Comparison of ENCODE assay signal across 1 cellular context in the genomic region with DNA sequence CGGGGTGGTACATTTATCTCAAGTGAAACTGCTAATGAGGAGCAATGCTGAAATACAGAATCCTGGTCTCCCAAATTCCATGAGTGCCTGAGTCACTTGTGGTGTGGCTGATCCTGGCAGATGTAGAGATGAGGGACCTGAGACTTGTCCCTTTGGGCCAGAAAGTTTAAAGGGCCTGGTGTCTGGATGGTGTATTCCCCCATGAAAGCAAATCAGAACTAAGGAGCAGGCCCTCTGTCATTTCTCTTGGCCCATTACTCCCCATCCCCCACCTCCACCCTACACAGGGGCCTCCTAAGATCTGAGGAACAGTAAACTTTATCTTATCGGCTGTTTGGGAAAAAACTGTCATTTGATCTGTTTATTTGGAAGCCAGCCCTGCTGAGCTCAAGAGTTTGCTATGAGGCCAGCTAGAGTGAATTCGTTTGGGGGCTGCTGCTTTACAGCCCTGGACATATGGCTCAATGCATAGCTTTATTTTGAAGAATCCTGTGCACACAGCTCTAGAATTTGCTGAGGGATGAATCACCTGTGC.
TF ChIP-seq lines count a peak whose summit lies in the region.

No MANE protein-coding gene starts in this region.

TF ChIP-seq in HepG2, 621 proteins besides CTCF, POLR2A, EP300 and RAD21 (continued from another document and continues in another):
- no peak for TF ChIP-seq ZFP82 (CRISPR knock-in tag; IDR thresholded peaks at IDR 0.05; ENCODE audit: borderline replicate concordance)
- TF ChIP-seq ZNF75D (CRISPR knock-in tag; IDR thresholded peaks at IDR 0.05; ENCODE audit: borderline replicate concordance): no peak
- TF ChIP-seq SOX6 (IDR thresholded peaks at IDR 0.05): no peak
- TF ChIP-seq SOX6 (CRISPR knock-in tag; IDR thresholded peaks at IDR 0.05): peak; percentile 70; the same call in 1 of the 2 replicates
- no peak for TF ChIP-seq PTBP1 (IDR thresholded peaks at IDR 0.05; ENCODE audit: low read depth, low read length, poor library complexity, severe bottlenecking)
- no peak for TF ChIP-seq SOX13 (IDR thresholded peaks at IDR 0.05)
- TF ChIP-seq SOX13 (CRISPR knock-in tag; conservative IDR thresholded peaks at IDR 0.05 in 1 of 2, IDR thresholded peaks at IDR 0.05 in 1 of 2): peak in 1 of 2 experiments; percentile 65; a peak in 1 of 4 replicates
- TF ChIP-seq ZSCAN12 (CRISPR knock-in tag; IDR thresholded peaks at IDR 0.05): no peak
- TF ChIP-seq, protein P1, sequence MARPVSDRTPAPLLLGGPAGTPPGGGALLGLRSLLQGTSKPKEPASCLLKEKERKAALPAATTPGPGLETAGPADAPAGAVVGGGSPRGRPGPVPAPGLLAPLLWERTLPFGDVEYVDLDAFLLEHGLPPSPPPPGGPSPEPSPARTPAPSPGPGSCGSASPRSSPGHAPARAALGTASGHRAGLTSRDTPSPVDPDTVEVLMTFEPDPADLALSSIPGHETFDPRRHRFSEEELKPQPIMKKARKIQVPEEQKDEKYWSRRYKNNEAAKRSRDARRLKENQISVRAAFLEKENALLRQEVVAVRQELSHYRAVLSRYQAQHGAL (CRISPR knock-in tag; IDR thresholded peaks at IDR 0.05; ENCODE audit: not compliant biosample characterization): no peak
- TF ChIP-seq, protein P2, sequence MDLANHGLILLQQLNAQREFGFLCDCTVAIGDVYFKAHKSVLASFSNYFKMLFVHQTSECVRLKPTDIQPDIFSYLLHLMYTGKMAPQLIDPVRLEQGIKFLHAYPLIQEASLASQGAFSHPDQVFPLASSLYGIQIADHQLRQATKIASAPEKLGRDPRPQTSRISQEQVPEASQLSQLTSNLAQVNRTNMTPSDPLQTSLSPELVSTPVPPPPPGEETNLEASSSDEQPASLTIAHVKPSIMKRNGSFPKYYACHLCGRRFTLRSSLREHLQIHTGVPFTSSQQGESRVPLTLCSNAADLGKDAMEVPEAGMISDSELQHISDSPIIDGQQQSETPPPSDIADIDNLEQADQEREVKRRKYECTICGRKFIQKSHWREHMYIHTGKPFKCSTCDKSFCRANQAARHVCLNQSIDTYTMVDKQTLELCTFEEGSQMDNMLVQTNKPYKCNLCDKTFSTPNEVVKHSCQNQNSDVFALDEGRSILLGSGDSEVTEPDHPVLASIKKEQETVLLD (CRISPR knock-in tag; IDR thresholded peaks at IDR 0.05; ENCODE audit: low read depth): no peak
- no peak for TF ChIP-seq MTA3 (CRISPR knock-in tag; IDR thresholded peaks at IDR 0.05)
- TF ChIP-seq, protein P3, sequence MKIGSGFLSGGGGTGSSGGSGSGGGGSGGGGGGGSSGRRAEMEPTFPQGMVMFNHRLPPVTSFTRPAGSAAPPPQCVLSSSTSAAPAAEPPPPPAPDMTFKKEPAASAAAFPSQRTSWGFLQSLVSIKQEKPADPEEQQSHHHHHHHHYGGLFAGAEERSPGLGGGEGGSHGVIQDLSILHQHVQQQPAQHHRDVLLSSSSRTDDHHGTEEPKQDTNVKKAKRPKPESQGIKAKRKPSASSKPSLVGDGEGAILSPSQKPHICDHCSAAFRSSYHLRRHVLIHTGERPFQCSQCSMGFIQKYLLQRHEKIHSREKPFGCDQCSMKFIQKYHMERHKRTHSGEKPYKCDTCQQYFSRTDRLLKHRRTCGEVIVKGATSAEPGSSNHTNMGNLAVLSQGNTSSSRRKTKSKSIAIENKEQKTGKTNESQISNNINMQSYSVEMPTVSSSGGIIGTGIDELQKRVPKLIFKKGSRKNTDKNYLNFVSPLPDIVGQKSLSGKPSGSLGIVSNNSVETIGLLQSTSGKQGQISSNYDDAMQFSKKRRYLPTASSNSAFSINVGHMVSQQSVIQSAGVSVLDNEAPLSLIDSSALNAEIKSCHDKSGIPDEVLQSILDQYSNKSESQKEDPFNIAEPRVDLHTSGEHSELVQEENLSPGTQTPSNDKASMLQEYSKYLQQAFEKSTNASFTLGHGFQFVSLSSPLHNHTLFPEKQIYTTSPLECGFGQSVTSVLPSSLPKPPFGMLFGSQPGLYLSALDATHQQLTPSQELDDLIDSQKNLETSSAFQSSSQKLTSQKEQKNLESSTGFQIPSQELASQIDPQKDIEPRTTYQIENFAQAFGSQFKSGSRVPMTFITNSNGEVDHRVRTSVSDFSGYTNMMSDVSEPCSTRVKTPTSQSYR (CRISPR knock-in tag; IDR thresholded peaks at IDR 0.05; ENCODE audit: borderline replicate concordance): peak; percentile 86; the same call in 1 of the 2 replicates
- TF ChIP-seq, protein P4, sequence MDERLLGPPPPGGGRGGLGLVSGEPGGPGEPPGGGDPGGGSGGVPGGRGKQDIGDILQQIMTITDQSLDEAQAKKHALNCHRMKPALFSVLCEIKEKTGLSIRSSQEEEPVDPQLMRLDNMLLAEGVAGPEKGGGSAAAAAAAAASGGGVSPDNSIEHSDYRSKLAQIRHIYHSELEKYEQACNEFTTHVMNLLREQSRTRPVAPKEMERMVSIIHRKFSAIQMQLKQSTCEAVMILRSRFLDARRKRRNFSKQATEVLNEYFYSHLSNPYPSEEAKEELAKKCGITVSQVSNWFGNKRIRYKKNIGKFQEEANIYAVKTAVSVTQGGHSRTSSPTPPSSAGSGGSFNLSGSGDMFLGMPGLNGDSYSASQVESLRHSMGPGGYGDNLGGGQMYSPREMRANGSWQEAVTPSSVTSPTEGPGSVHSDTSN (CRISPR knock-in tag; IDR thresholded peaks at IDR 0.05): no peak
- TF ChIP-seq, protein P5, sequence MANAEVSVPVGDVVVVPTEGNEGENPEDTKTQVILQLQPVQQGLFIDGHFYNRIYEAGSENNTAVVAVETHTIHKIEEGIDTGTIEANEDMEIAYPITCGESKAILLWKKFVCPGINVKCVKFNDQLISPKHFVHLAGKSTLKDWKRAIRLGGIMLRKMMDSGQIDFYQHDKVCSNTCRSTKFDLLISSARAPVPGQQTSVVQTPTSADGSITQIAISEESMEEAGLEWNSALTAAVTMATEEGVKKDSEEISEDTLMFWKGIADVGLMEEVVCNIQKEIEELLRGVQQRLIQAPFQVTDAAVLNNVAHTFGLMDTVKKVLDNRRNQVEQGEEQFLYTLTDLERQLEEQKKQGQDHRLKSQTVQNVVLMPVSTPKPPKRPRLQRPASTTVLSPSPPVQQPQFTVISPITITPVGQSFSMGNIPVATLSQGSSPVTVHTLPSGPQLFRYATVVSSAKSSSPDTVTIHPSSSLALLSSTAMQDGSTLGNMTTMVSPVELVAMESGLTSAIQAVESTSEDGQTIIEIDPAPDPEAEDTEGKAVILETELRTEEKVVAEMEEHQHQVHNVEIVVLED (CRISPR knock-in tag; IDR thresholded peaks at IDR 0.05; ENCODE audit: borderline replicate concordance): no peak
- no peak for TF ChIP-seq PCBP2 (optimal IDR thresholded peaks at IDR 0.05; ENCODE audit: low read depth, low read length, poor library complexity, severe bottlenecking)
- TF ChIP-seq ZNF749 (CRISPR knock-in tag; IDR thresholded peaks at IDR 0.05; ENCODE audit: borderline replicate concordance): no peak
- TF ChIP-seq KLF16 (CRISPR knock-in tag; IDR thresholded peaks at IDR 0.05): 0 out of 4 replicates have a peak, but pooled peaks of 1 of the 2 experiments have one; percentile 22
- TF ChIP-seq TEAD2 (CRISPR knock-in tag; IDR thresholded peaks at IDR 0.05): no peak
- TF ChIP-seq, protein P6, sequence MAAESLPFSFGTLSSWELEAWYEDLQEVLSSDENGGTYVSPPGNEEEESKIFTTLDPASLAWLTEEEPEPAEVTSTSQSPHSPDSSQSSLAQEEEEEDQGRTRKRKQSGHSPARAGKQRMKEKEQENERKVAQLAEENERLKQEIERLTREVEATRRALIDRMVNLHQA (CRISPR knock-in tag; IDR thresholded peaks at IDR 0.05): no peak
- TF ChIP-seq ZNF329 (CRISPR knock-in tag; IDR thresholded peaks at IDR 0.05; ENCODE audit: low read depth): no peak
- TF ChIP-seq ZMYM4 (CRISPR knock-in tag; IDR thresholded peaks at IDR 0.05): peak; percentile 15; the same call in 1 of the 2 replicates
- no peak for TF ChIP-seq CEBPB (IDR thresholded peaks at IDR 0.05; ENCODE audit: borderline replicate concordance, low read depth, low read length)
- TF ChIP-seq, protein P7, sequence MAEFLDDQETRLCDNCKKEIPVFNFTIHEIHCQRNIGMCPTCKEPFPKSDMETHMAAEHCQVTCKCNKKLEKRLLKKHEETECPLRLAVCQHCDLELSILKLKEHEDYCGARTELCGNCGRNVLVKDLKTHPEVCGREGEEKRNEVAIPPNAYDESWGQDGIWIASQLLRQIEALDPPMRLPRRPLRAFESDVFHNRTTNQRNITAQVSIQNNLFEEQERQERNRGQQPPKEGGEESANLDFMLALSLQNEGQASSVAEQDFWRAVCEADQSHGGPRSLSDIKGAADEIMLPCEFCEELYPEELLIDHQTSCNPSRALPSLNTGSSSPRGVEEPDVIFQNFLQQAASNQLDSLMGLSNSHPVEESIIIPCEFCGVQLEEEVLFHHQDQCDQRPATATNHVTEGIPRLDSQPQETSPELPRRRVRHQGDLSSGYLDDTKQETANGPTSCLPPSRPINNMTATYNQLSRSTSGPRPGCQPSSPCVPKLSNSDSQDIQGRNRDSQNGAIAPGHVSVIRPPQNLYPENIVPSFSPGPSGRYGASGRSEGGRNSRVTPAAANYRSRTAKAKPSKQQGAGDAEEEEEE (CRISPR knock-in tag; IDR thresholded peaks at IDR 0.05; ENCODE audit: borderline replicate concordance): no peak
- TF ChIP-seq, protein P8, sequence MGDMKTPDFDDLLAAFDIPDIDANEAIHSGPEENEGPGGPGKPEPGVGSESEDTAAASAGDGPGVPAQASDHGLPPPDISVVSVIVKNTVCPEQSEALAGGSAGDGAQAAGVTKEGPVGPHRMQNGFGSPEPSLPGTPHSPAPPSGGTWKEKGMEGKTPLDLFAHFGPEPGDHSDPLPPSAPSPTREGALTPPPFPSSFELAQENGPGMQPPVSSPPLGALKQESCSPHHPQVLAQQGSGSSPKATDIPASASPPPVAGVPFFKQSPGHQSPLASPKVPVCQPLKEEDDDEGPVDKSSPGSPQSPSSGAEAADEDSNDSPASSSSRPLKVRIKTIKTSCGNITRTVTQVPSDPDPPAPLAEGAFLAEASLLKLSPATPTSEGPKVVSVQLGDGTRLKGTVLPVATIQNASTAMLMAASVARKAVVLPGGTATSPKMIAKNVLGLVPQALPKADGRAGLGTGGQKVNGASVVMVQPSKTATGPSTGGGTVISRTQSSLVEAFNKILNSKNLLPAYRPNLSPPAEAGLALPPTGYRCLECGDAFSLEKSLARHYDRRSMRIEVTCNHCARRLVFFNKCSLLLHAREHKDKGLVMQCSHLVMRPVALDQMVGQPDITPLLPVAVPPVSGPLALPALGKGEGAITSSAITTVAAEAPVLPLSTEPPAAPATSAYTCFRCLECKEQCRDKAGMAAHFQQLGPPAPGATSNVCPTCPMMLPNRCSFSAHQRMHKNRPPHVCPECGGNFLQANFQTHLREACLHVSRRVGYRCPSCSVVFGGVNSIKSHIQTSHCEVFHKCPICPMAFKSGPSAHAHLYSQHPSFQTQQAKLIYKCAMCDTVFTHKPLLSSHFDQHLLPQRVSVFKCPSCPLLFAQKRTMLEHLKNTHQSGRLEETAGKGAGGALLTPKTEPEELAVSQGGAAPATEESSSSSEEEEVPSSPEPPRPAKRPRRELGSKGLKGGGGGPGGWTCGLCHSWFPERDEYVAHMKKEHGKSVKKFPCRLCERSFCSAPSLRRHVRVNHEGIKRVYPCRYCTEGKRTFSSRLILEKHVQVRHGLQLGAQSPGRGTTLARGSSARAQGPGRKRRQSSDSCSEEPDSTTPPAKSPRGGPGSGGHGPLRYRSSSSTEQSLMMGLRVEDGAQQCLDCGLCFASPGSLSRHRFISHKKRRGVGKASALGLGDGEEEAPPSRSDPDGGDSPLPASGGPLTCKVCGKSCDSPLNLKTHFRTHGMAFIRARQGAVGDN (CRISPR knock-in tag; IDR thresholded peaks at IDR 0.05): no peak
- TF ChIP-seq ATF1 (CRISPR knock-in tag; IDR thresholded peaks at IDR 0.05): no peak
- 0 out of 2 replicates have a peak, but pooled peaks have one; percentile 21 for TF ChIP-seq ZNF605 (CRISPR knock-in tag; IDR thresholded peaks at IDR 0.05)
- TF ChIP-seq HDAC6 (IDR thresholded peaks at IDR 0.05; ENCODE audit: low read depth, low read length): no peak
- TF ChIP-seq NFYC (CRISPR knock-in tag; IDR thresholded peaks at IDR 0.05): no peak
- TF ChIP-seq ZNF335 (CRISPR knock-in tag; IDR thresholded peaks at IDR 0.05): no peak
- TF ChIP-seq, protein P9, sequence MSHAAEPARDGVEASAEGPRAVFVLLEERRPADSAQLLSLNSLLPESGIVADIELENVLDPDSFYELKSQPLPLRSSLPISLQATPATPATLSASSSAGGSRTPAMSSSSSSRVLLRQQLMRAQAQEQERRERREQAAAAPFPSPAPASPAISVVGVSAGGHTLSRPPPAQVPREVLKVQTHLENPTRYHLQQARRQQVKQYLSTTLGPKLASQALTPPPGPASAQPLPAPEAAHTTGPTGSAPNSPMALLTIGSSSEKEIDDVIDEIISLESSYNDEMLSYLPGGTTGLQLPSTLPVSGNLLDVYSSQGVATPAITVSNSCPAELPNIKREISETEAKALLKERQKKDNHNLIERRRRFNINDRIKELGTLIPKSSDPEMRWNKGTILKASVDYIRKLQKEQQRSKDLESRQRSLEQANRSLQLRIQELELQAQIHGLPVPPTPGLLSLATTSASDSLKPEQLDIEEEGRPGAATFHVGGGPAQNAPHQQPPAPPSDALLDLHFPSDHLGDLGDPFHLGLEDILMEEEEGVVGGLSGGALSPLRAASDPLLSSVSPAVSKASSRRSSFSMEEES (CRISPR knock-in tag; IDR thresholded peaks at IDR 0.05): no peak
- TF ChIP-seq TCF7 (IDR thresholded peaks at IDR 0.05; ENCODE audit: low read depth): peak; percentile 43; the same call in 1 of the 2 replicates
- TF ChIP-seq, protein P10, sequence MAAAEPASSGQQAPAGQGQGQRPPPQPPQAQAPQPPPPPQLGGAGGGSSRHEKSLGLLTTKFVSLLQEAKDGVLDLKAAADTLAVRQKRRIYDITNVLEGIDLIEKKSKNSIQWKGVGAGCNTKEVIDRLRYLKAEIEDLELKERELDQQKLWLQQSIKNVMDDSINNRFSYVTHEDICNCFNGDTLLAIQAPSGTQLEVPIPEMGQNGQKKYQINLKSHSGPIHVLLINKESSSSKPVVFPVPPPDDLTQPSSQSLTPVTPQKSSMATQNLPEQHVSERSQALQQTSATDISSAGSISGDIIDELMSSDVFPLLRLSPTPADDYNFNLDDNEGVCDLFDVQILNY (CRISPR knock-in tag; conservative IDR thresholded peaks at IDR 0.05): no peak
- TF ChIP-seq ASH2L (IDR thresholded peaks at IDR 0.05; ENCODE audit: insufficient read length, low read depth, low read length): no peak
- no peak for TF ChIP-seq ELF3 (CRISPR knock-in tag; IDR thresholded peaks at IDR 0.05)
- TF ChIP-seq, protein P11, sequence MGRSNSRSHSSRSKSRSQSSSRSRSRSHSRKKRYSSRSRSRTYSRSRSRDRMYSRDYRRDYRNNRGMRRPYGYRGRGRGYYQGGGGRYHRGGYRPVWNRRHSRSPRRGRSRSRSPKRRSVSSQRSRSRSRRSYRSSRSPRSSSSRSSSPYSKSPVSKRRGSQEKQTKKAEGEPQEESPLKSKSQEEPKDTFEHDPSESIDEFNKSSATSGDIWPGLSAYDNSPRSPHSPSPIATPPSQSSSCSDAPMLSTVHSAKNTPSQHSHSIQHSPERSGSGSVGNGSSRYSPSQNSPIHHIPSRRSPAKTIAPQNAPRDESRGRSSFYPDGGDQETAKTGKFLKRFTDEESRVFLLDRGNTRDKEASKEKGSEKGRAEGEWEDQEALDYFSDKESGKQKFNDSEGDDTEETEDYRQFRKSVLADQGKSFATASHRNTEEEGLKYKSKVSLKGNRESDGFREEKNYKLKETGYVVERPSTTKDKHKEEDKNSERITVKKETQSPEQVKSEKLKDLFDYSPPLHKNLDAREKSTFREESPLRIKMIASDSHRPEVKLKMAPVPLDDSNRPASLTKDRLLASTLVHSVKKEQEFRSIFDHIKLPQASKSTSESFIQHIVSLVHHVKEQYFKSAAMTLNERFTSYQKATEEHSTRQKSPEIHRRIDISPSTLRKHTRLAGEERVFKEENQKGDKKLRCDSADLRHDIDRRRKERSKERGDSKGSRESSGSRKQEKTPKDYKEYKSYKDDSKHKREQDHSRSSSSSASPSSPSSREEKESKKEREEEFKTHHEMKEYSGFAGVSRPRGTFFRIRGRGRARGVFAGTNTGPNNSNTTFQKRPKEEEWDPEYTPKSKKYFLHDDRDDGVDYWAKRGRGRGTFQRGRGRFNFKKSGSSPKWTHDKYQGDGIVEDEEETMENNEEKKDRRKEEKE (IDR thresholded peaks at IDR 0.05): no peak
- TF ChIP-seq SOX5 (CRISPR knock-in tag; IDR thresholded peaks at IDR 0.05; ENCODE audit: borderline replicate concordance): peak; percentile 60; the same call in 1 of the 2 replicates
- no peak for TF ChIP-seq PAWR (CRISPR knock-in tag; IDR thresholded peaks at IDR 0.05; ENCODE audit: borderline replicate concordance)
